ENCODE assay signal across 7 cellular contexts in the genomic region with DNA sequence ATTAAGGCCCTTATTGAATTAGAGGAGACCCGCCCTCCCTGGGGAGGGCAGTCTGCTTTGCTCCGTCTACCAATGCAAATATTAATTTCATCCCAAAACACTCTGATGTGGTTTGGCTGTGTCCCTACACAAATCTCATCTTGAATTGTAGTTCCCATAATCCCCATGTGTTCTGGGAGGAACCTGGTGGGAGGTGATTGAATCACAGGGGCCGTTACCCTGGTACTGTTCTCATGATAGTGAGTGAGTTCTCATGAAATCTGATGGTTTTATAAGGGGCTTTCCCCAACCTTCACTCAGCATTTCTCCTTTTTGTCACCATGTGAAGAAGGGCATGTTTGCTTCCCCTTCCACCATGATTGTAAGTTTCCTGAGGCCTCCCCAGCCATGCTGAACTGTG. TPM values are rescaled to one million over a fixed set of nuclear protein-coding genes. Genes with fewer than 3 reads are reported as not detected.
A peak's percentile ranks its signal among the peaks of the same experiment; 100 is the strongest.
DNase-seq lines count a peak whose midpoint lies in the region; ATAC-seq and TF ChIP-seq lines count a peak whose summit lies in the region.
"Not testable (repeated sequence)": the region's sequence is repeated elsewhere in the genome, so short reads cannot be mapped to it uniquely, and the experiment has no call there.

No MANE protein-coding gene starts in this region.

- intact Hi-C loops in CD14-positive monocyte (cut with micrococcal nuclease); activated CD4-positive, alpha-beta T cell treated with anti-CD3 and anti-CD28 coated beads for 36 hours (cut with DNase I, micrococcal nuclease): not testable (repeated sequence)

- not testable (repeated sequence) for TF ChIP-seq CTCF in CD14-positive monocyte (IDR thresholded peaks at IDR 0.05); astrocyte of the cerebellum (IDR thresholded peaks at IDR 0.05; ENCODE audit: low read depth, low read length, missing control alignments); astrocyte of the spinal cord (IDR thresholded peaks at IDR 0.05; ENCODE audit: low read depth, low read length)

- H3K9me3 Mint-ChIP-seq in CD14-positive monocyte = peaks cover 5 to 25% (median 21%) of the 10 kb centered on the region in 7 donors
- peaks cover 0 to 13% (median 0%) of the 10 kb centered on the region in 3 donors for H3K9me3 Mint-ChIP-seq in IgD-negative memory B cell
- not testable (repeated sequence) for H3K9me3 Mint-ChIP-seq in activated CD4-positive, alpha-beta T cell treated with anti-CD3 and anti-CD28 coated beads for 36 hours (ENCODE audit: low read depth); memory B cell; stimulated activated memory B cell treated with anti-CD40 and anti-IgM and Interleukin-4, amounts not matched to agents 10 μg/mL and 1 μg/mL and 100 μg/mL, for 72 hours

- not testable (repeated sequence) for H3K4me3 Mint-ChIP-seq in CD14-positive monocyte; activated CD4-positive, alpha-beta T cell treated with anti-CD3 and anti-CD28 coated beads for 36 hours; memory B cell; stimulated activated memory B cell treated with anti-CD40 and anti-IgM and Interleukin-4, amounts not matched to agents 10 μg/mL and 1 μg/mL and 100 μg/mL, for 72 hours
- H3K4me3 Mint-ChIP-seq in IgD-negative memory B cell = peak overlapping the region in 2 of 4 donors; percentile 39 to 52

- H3K4me3 ChIP-seq in astrocyte of the cerebellum (ENCODE audit: low read depth, low read length); astrocyte of the spinal cord (ENCODE audit: low read depth, low read length): not testable (repeated sequence)

- POLR2A ChIA-PET in activated CD4-positive, alpha-beta T cell treated with anti-CD3 and anti-CD28 coated beads for 36 hours (lab: Charles Lee) = not testable (repeated sequence)

- CTCF ChIA-PET in activated CD4-positive, alpha-beta T cell treated with anti-CD3 and anti-CD28 coated beads for 36 hours (lab: Charles Lee) = not testable (repeated sequence)

- H3K36me3 Mint-ChIP-seq in CD14-positive monocyte = peaks cover 13 to 18% of the 10 kb centered on the region in 2 donors
- not testable (repeated sequence) for H3K36me3 Mint-ChIP-seq in IgD-negative memory B cell; activated CD4-positive, alpha-beta T cell treated with anti-CD3 and anti-CD28 coated beads for 36 hours (ENCODE audit: low read depth); memory B cell; stimulated activated memory B cell treated with anti-CD40 and anti-IgM and Interleukin-4, amounts not matched to agents 10 μg/mL and 1 μg/mL and 100 μg/mL, for 72 hours

- peaks cover 27 to 42% (median 29%) of the 10 kb centered on the region in 3 donors for H3K27me3 Mint-ChIP-seq in CD14-positive monocyte (ENCODE audit: low read depth in 3 of 3)
- not testable (repeated sequence) for H3K27me3 Mint-ChIP-seq in IgD-negative memory B cell; activated CD4-positive, alpha-beta T cell treated with anti-CD3 and anti-CD28 coated beads for 36 hours; memory B cell; stimulated activated memory B cell treated with anti-CD40 and anti-IgM and Interleukin-4, amounts not matched to agents 10 μg/mL and 1 μg/mL and 100 μg/mL, for 72 hours

- H3K4me1 Mint-ChIP-seq in CD14-positive monocyte (peaks cover 25% of the 10 kb centered on the region), IgD-negative memory B cell (peaks cover 29 to 37% (median 30%) of the 10 kb centered on the region in 3 donors), memory B cell (peaks cover 28% of the 10 kb centered on the region)
- not testable (repeated sequence) for H3K4me1 Mint-ChIP-seq in activated CD4-positive, alpha-beta T cell treated with anti-CD3 and anti-CD28 coated beads for 36 hours
- H3K4me1 Mint-ChIP-seq in stimulated activated memory B cell treated with anti-CD40 and anti-IgM and Interleukin-4, amounts not matched to agents 10 μg/mL and 1 μg/mL and 100 μg/mL, for 72 hours = peaks cover 42% of the 10 kb centered on the region

- DNase-seq in CD14-positive monocyte (ENCODE audit: low spot score); activated CD4-positive, alpha-beta T cell treated with anti-CD3 and anti-CD28 coated beads for 36 hours; memory B cell (ENCODE audit: low spot score in 2 of 2): not testable (repeated sequence)
- DNase-seq in astrocyte of the cerebellum (ENCODE audit: low read depth) (peak; percentile 58), astrocyte of the spinal cord (ENCODE audit: low read depth, low spot score) (peak; percentile 51)

- H3K27ac Mint-ChIP-seq in CD14-positive monocyte (peak overlapping the region in 5 of 7 donors; percentile 26 to 78 (median 66)), IgD-negative memory B cell (peak overlapping the region; percentile 33 to 81 (median 71)), memory B cell (peak overlapping the region; percentile 45)
- H3K27ac Mint-ChIP-seq in activated CD4-positive, alpha-beta T cell treated with anti-CD3 and anti-CD28 coated beads for 36 hours = not testable (repeated sequence)
- peak overlapping the region; percentile 25 for H3K27ac Mint-ChIP-seq in stimulated activated memory B cell treated with anti-CD40 and anti-IgM and Interleukin-4, amounts not matched to agents 10 μg/mL and 1 μg/mL and 100 μg/mL, for 72 hours

- peak; percentile 30 for ATAC-seq in activated CD4-positive, alpha-beta T cell treated with anti-CD3 and anti-CD28 coated beads for 36 hours
- peak; percentile 82 for ATAC-seq in memory B cell (ENCODE audit: low read depth)
- ATAC-seq in stimulated activated memory B cell treated with anti-CD40 and anti-IgM and Interleukin-4, amounts not matched to agents 10 μg/mL and 1 μg/mL and 100 μg/mL, for 72 hours = not testable (repeated sequence)

- in situ Hi-C loops in astrocyte of the cerebellum (cut with HindIII; ENCODE audit: low sequenced_read_pairs); astrocyte of the spinal cord (cut with HindIII; ENCODE audit: low sequenced_read_pairs): not testable (repeated sequence)

RNA-seq across cellular contexts. Expression of a gene that starts 7.3 kb away (rescaled TPM):
- polyA plus RNA-seq in CD14-positive monocyte = 10 to 100 TPM; 54.4 to 87.5 TPM
- polyA plus RNA-seq in IgD-negative memory B cell = 15.4 TPM
- total RNA-seq in activated CD4-positive, alpha-beta T cell treated with anti-CD3 and anti-CD28 coated beads for 36 hours = under 1 TPM; 0.40 to 0.43 TPM
